Comparison of ENCODE assay signal across 11 cellular contexts in genomic region chrX:15988661-15989603, GRCh38.
A peak's percentile ranks its signal among the peaks of the same experiment; 100 is the strongest.
DNase-seq lines count a peak whose midpoint lies in the region; ATAC-seq and TF ChIP-seq lines count a peak whose summit lies in the region.
"Had no signal": no experiment of that assay in that cellular context is flagged by ENCODE, and none has a peak within 500 bp of the region (broad histone marks: within the 10 kb centered on the region; RNA-seq: fewer than 3 reads in every experiment).

No MANE protein-coding gene starts in this region.

- peak overlapping the region; percentile 80 for H3K27ac Mint-ChIP-seq in stimulated activated naive B cell treated with anti-CD40 and anti-IgM and Interleukin-4, amounts not matched to agents 10 μg/mL and 1 μg/mL and 100 μg/mL, for 72 hours
- no peak overlapping the region for H3K27ac Mint-ChIP-seq in CD4-positive, alpha-beta T cell
- H3K27ac Mint-ChIP-seq in naive thymus-derived CD8-positive, alpha-beta T cell = peak overlapping the region in 1 of 10 donors; percentile 17
- H3K27ac Mint-ChIP-seq: activated naive CD8-positive, alpha-beta T cell treated with anti-CD3 and anti-CD28 coated beads, Interleukin-2, amount 50 U/mL, for 24 hours; T-helper 1 cell treated with Interleukin-12 subunit alpha and Interleukin-12 subunit beta and Interleukin-4 antibody, amounts not matched to agents 30 μg/mL and 1 μg/mL, for 36 hours had no signal

- H3K27ac ChIP-seq in PC-3 (ENCODE audit: low read length) = peak overlapping the region; percentile 36
- no peak overlapping the region for H3K27ac ChIP-seq in CD4-positive, alpha-beta T cell (ENCODE audit: low read depth, low read length)
- H3K27ac ChIP-seq: KMS-11 had no signal

- H4K20me1 ChIP-seq in PC-3 (ENCODE audit: low read length) = no peaks in the 10 kb centered on the region

- H3K4me1 ChIP-seq in PC-3 (ENCODE audit: insufficient read depth, low read length) = peaks cover 11% of the 10 kb centered on the region; the same call in 1 of the 2 replicates

- no peak overlapping the region for H3K4me3 ChIP-seq in PC-3 (ENCODE audit: low read length)

- peaks cover 3 to 5% of the 10 kb centered on the region in 2 donors for H3K9me3 Mint-ChIP-seq in stimulated activated naive B cell treated with anti-CD40 and anti-IgM and Interleukin-4, amounts not matched to agents 10 μg/mL and 1 μg/mL and 100 μg/mL, for 72 hours
- no peaks in the 10 kb centered on the region for H3K9me3 Mint-ChIP-seq in CD4-positive, alpha-beta T cell
- H3K9me3 Mint-ChIP-seq in naive thymus-derived CD8-positive, alpha-beta T cell = peaks cover 0 to 4% (median 0%) of the 10 kb centered on the region in 9 donors

- CTCF ChIA-PET in PC-3 (lab: Charles Lee) = no interaction called here
- CTCF ChIA-PET in CD4-positive, alpha-beta T cell (lab: Charles Lee) = interaction anchor here (0.7 to 1.4 kb wide), 2 partner anchors 19 to 928 kb away, joined by 3 read pairs; no protein-coding TSS in a partner anchor

- no peaks in the 10 kb centered on the region for H3K9me2 ChIP-seq in PC-3 (replicated peaks; ENCODE audit: low read length)

- H3K4me2 ChIP-seq in PC-3 (ENCODE audit: low read length) = peak overlapping the region; percentile 58
- H3K4me2 ChIP-seq: KMS-11 had no signal

- peak overlapping the region; percentile 62; the same call in 1 of the 2 replicates for H2AFZ ChIP-seq in PC-3 (ENCODE audit: low read length)

- DNase-seq in DMS53 (lab: John Stamatoyannopoulos, UW) = peak; percentile 49
- DNase-seq in DMS53 treated with DMSO at 0.1 percent for 48 hours (lab: John Stamatoyannopoulos, UW; ENCODE audit: unreplicated experiment) = no peak
- peak; percentile 53 for DNase-seq in PC-3
- DNase-seq in fibroblast of the conjunctiva (ENCODE audit: low read depth) = peak; percentile 42
- peak; percentile 36 for DNase-seq in stimulated activated naive B cell treated with anti-CD40 and anti-IgM and Interleukin-4, amounts not matched to agents 10 μg/mL and 1 μg/mL and 100 μg/mL, for 72 hours
- no peak for DNase-seq in CD4-positive, alpha-beta T cell
- DNase-seq in UCSD-AML1 (lab: John Stamatoyannopoulos, UW; ENCODE audit: unreplicated experiment) = no peak
- no peak for DNase-seq in naive thymus-derived CD8-positive, alpha-beta T cell
- DNase-seq: activated naive CD8-positive, alpha-beta T cell treated with anti-CD3 and anti-CD28 coated beads, Interleukin-2, amount 50 U/mL, for 24 hours had no signal

- no peak overlapping the region for H3K9ac ChIP-seq in PC-3 (ENCODE audit: low read length)
- H3K9ac ChIP-seq: KMS-11 had no signal

- intact Hi-C loops in PC-3 (cut with micrococcal nuclease) = no loop called here
- intact Hi-C loops in CD4-positive, alpha-beta T cell (cut with DNase I, micrococcal nuclease) = no loop called here

- H3K79me2 ChIP-seq in PC-3 (ENCODE audit: low read length) = no peaks in the 10 kb centered on the region

- peaks cover 19 to 29% of the 10 kb centered on the region in 2 donors for H3K4me1 Mint-ChIP-seq in stimulated activated naive B cell treated with anti-CD40 and anti-IgM and Interleukin-4, amounts not matched to agents 10 μg/mL and 1 μg/mL and 100 μg/mL, for 72 hours
- H3K4me1 Mint-ChIP-seq in CD4-positive, alpha-beta T cell (ENCODE audit: low read depth) = no peaks in the 10 kb centered on the region
- peaks cover 0 to 5% (median 0%) of the 10 kb centered on the region in 4 donors for H3K4me1 Mint-ChIP-seq in naive thymus-derived CD8-positive, alpha-beta T cell

- no peaks in the 10 kb centered on the region for H3K9me3 ChIP-seq in PC-3 (ENCODE audit: low read length)
- no peaks in the 10 kb centered on the region for H3K9me3 ChIP-seq in CD4-positive, alpha-beta T cell (ENCODE audit: control insufficient read depth, low read length)

- no peaks in the 10 kb centered on the region for H3K27me3 ChIP-seq in PC-3 (ENCODE audit: low read length)
- peaks cover 5% of the 10 kb centered on the region for H3K27me3 ChIP-seq in CD4-positive, alpha-beta T cell (ENCODE audit: control insufficient read depth, insufficient read depth, low read length)

- TF ChIP-seq CTCF in PC-3 (conservative IDR thresholded peaks at IDR 0.05; ENCODE audit: low read depth, low read length) = no peak
- no peak for TF ChIP-seq CTCF in CD4-positive, alpha-beta T cell (IDR thresholded peaks at IDR 0.05)

- peaks cover 0 to 6% of the 10 kb centered on the region in 2 donors for H3K27me3 Mint-ChIP-seq in stimulated activated naive B cell treated with anti-CD40 and anti-IgM and Interleukin-4, amounts not matched to agents 10 μg/mL and 1 μg/mL and 100 μg/mL, for 72 hours
- H3K27me3 Mint-ChIP-seq in CD4-positive, alpha-beta T cell = peaks cover 2% of the 10 kb centered on the region
- peaks cover 0 to 3% (median 0%) of the 10 kb centered on the region in 5 donors for H3K27me3 Mint-ChIP-seq in naive thymus-derived CD8-positive, alpha-beta T cell

- no peaks in the 10 kb centered on the region for H3F3A ChIP-seq in PC-3 (ENCODE audit: low read length, unreplicated experiment)

- POLR2A ChIA-PET in PC-3 (lab: Charles Lee; ENCODE audit: unreplicated experiment) = interaction anchor here (0.7 kb wide), 1 partner anchor 34 kb away, joined by 3 read pairs; no protein-coding TSS in a partner anchor
- POLR2A ChIA-PET in CD4-positive, alpha-beta T cell (lab: Charles Lee) = no interaction called here
- POLR2A ChIA-PET in naive thymus-derived CD8-positive, alpha-beta T cell (lab: Charles Lee) = interaction anchor here (0.7 kb wide), 1 partner anchor 542 kb away, joined by 4 read pairs; no protein-coding TSS in a partner anchor

- H3K36me3 ChIP-seq in PC-3 (ENCODE audit: low read depth, low read length) = no peaks in the 10 kb centered on the region

- BruUV-seq in PC-3 (replicated peaks; lab: Mats Ljungman, UMichigan) = no TSS peak

- peak overlapping the region; percentile 66 to 71 for H3K4me3 Mint-ChIP-seq in stimulated activated naive B cell treated with anti-CD40 and anti-IgM and Interleukin-4, amounts not matched to agents 10 μg/mL and 1 μg/mL and 100 μg/mL, for 72 hours
- no peak overlapping the region for H3K4me3 Mint-ChIP-seq in CD4-positive, alpha-beta T cell
- H3K4me3 Mint-ChIP-seq in naive thymus-derived CD8-positive, alpha-beta T cell = no peak overlapping the region
- H3K4me3 Mint-ChIP-seq: activated naive CD8-positive, alpha-beta T cell treated with anti-CD3 and anti-CD28 coated beads, Interleukin-2, amount 50 U/mL, for 24 hours; T-helper 1 cell treated with Interleukin-12 subunit alpha and Interleukin-12 subunit beta and Interleukin-4 antibody, amounts not matched to agents 30 μg/mL and 1 μg/mL, for 36 hours had no signal

- peak; percentile 84 for ATAC-seq in PC-3
- ATAC-seq in stimulated activated naive B cell treated with anti-CD40 and anti-IgM and Interleukin-4, amounts not matched to agents 10 μg/mL and 1 μg/mL and 100 μg/mL, for 72 hours (replicated peaks) = peak; percentile 85 to 92
- ATAC-seq in CD4-positive, alpha-beta T cell (ENCODE audit: poor library complexity) = no peak
- ATAC-seq in naive thymus-derived CD8-positive, alpha-beta T cell = no peak
- ATAC-seq: activated naive CD8-positive, alpha-beta T cell treated with anti-CD3 and anti-CD28 coated beads, Interleukin-2, amount 50 U/mL, for 24 hours had no signal

- H3K36me3 Mint-ChIP-seq in stimulated activated naive B cell treated with anti-CD40 and anti-IgM and Interleukin-4, amounts not matched to agents 10 μg/mL and 1 μg/mL and 100 μg/mL, for 72 hours = peaks cover 0 to 8% of the 10 kb centered on the region in 2 donors
- H3K36me3 Mint-ChIP-seq in CD4-positive, alpha-beta T cell (ENCODE audit: low read depth) = no peaks in the 10 kb centered on the region
- H3K36me3 Mint-ChIP-seq in naive thymus-derived CD8-positive, alpha-beta T cell = peaks cover 0 to 2% (median 0%) of the 10 kb centered on the region in 3 donors

Comparison
In these comparisons a context has a peak if more than half of its experiments do, and no peak if none do; other contexts are left out.
1. DNase-seq: peak in DMS53 (single experiment), PC-3 (single experiment), fibroblast of the conjunctiva (single experiment) and stimulated activated naive B cell treated with anti-CD40 and anti-IgM and Interleukin-4, amounts not matched to agents 10 μg/mL and 1 μg/mL and 100 μg/mL, for 72 hours (single experiment); none in DMS53 treated with DMSO at 0.1 percent for 48 hours (single experiment), CD4-positive, alpha-beta T cell (0 of 10), UCSD-AML1 (single experiment) and naive thymus-derived CD8-positive, alpha-beta T cell (0 of 10).
2. ATAC-seq: peak in PC-3 (single experiment) and stimulated activated naive B cell treated with anti-CD40 and anti-IgM and Interleukin-4, amounts not matched to agents 10 μg/mL and 1 μg/mL and 100 μg/mL, for 72 hours (2 of 2); none in CD4-positive, alpha-beta T cell (single experiment) and naive thymus-derived CD8-positive, alpha-beta T cell (0 of 2).
3. H3K4me3 Mint-ChIP-seq: peak in stimulated activated naive B cell treated with anti-CD40 and anti-IgM and Interleukin-4, amounts not matched to agents 10 μg/mL and 1 μg/mL and 100 μg/mL, for 72 hours (2 of 2); none in CD4-positive, alpha-beta T cell (single experiment) and naive thymus-derived CD8-positive, alpha-beta T cell (0 of 10).